9 cellular contexts compared by ENCODE assay signal in genomic region chr2:208064220-208064951, GRCh38. TPM values are rescaled to one million over a fixed set of nuclear protein-coding genes. Genes with fewer than 3 reads are reported as not detected.
A peak's percentile ranks its signal among the peaks of the same experiment; 100 is the strongest.
DNase-seq lines count a peak whose midpoint lies in the region; ATAC-seq, FAIRE-seq and TF ChIP-seq lines count a peak whose summit lies in the region.
"Had no signal": no experiment of that assay in that cellular context is flagged by ENCODE, and none has a peak within 500 bp of the region (broad histone marks: within the 10 kb centered on the region; RNA-seq: fewer than 3 reads in every experiment).

No MANE protein-coding gene starts in this region.

- H3K27ac ChIP-seq in ACC112 (ENCODE audit: low read depth, low read length) = peak overlapping the region; percentile 44; the same call in 1 of the 2 replicates
- H3K27ac ChIP-seq: BLaER1 treated with 17β-estradiol and CSF1 and Interleukin-3, amounts not matched to agents 10 nM and 100 nM had no signal

- no peak for FAIRE-seq in frontal cortex (lab: Jason Lieb, UNC)

- peaks cover 6% of the 10 kb centered on the region for H3K4me1 ChIP-seq in ACC112 (ENCODE audit: control insufficient read depth, insufficient read depth, low read length, unreplicated experiment)

- in situ Hi-C loops in astrocyte of the cerebellum (cut with HindIII; ENCODE audit: low sequenced_read_pairs) = no loop called here

- peak overlapping the region; percentile 55 for H2AFZ ChIP-seq in ACC112 (ENCODE audit: low read length, unreplicated experiment)

- no peaks in the 10 kb centered on the region for H3K36me3 ChIP-seq in ACC112 (ENCODE audit: insufficient read depth, low read length)
- H3K36me3 ChIP-seq: BLaER1 treated with 17β-estradiol and CSF1 and Interleukin-3, amounts not matched to agents 10 nM and 100 nM had no signal

- no peak for TF ChIP-seq CTCF in astrocyte of the cerebellum (IDR thresholded peaks at IDR 0.05; ENCODE audit: low read depth, low read length, missing control alignments)

- no peak overlapping the region for H3K4me3 ChIP-seq in ACC112 (ENCODE audit: low read depth, low read length)
- H3K4me3 ChIP-seq in astrocyte of the cerebellum (ENCODE audit: low read depth, low read length) = no peak overlapping the region
- H3K4me3 ChIP-seq: BLaER1 treated with 17β-estradiol and CSF1 and Interleukin-3, amounts not matched to agents 10 nM and 100 nM had no signal

- ATAC-seq in GM19467 (IDR thresholded peaks at IDR 0.05; ENCODE audit: unreplicated experiment) (peak; percentile 88), esophagus mucosa (no peak)

- no peaks in the 10 kb centered on the region for H3K27me3 ChIP-seq in ACC112 (ENCODE audit: insufficient read depth, low read length)
- H3K27me3 ChIP-seq: BLaER1 treated with 17β-estradiol and CSF1 and Interleukin-3, amounts not matched to agents 10 nM and 100 nM had no signal

- no peaks in the 10 kb centered on the region for H3K79me2 ChIP-seq in ACC112 (ENCODE audit: control insufficient read depth, insufficient read depth, low read length, unreplicated experiment)

- DNase-seq in HK-2 (ENCODE audit: unreplicated experiment) = peak; percentile 51
- DNase-seq in astrocyte of the cerebellum (ENCODE audit: low read depth) = peak; percentile 96
- DNase-seq in stimulated activated CD4-positive, alpha-beta T cell treated with anti-CD3 and anti-CD28 coated beads, Interleukin-4, amount 100 ng/mL, for 1 hour = no peak
- DNase-seq in T-helper 1 cell = no peak
- no peak for DNase-seq in frontal cortex (ENCODE audit: low spot score in 2 of 2)

RNA-seq across cellular contexts. Expression of gene PLEKHM3, which starts 39.1 kb away (rescaled TPM):
- total RNA-seq in esophagus mucosa = 4.7 TPM
- 34.6 TPM for total RNA-seq in frontal cortex

RNA-seq across cellular contexts. Expression of gene CRYGD, which starts 59.9 kb away (rescaled TPM):
- total RNA-seq in esophagus mucosa (not detected), frontal cortex (2.4 TPM)

Comparison
In these comparisons a context has a peak if more than half of its experiments do, and no peak if none do; other contexts are left out.
1. DNase-seq: peak in HK-2 (single experiment) and astrocyte of the cerebellum (single experiment); none in stimulated activated CD4-positive, alpha-beta T cell treated with anti-CD3 and anti-CD28 coated beads, Interleukin-4, amount 100 ng/mL, for 1 hour (single experiment), T-helper 1 cell (0 of 5) and frontal cortex (0 of 2).